8 cellular contexts compared by ENCODE assay signal in the genomic region with DNA sequence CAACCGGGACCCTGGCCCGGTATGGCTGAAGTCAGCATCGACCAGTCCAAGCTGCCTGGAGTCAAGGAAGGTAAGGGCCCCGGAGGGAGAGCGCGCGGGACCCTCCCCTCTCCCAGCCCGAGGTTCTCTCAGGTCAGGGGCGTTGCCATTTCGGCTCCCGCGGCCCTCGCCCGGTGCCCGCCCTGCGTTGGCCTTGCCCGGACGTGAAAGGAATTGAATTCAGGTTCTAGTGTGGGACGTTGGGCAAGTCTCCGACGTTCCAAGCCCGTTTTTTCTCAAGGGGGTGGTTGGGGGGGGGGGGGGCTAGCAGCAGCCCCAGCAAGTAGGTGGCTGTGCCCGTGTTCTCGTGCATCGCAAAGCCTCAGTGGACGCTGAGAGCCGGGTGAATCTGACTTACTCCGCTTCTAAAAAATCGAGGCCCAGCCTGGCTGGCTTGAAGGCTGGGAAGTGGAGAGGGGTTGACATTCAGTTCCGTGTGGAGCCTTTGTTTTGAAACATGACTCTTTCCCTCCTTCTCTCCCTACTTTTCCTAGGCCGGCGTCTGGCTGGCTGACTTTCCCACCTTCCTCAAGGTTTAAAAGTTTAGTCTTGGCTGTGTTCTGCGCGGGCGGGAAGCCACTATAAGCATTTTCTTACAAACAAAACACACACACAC. TPM values are rescaled to one million over a fixed set of nuclear protein-coding genes. Genes with fewer than 3 reads are reported as not detected.
A peak's percentile ranks its signal among the peaks of the same experiment; 100 is the strongest.
DNase-seq lines count a peak whose midpoint lies in the region; ATAC-seq, FAIRE-seq and TF ChIP-seq lines count a peak whose summit lies in the region.

No MANE protein-coding gene starts in this region.

- peak overlapping the region; percentile 86 for H3K4me2 ChIP-seq in OCI-LY7 (ENCODE audit: low read length)

- intact Hi-C loops in OCI-LY7 (cut with micrococcal nuclease; ENCODE audit: unreplicated experiment) (loop anchor here (1.0 to 2.0 kb wide), 2 partner anchors 33 to 85 kb away; no protein-coding TSS in a partner anchor), body of pancreas (cut with DNase I) (no loop called here), gastrocnemius medialis (cut with DNase I; ENCODE audit: low total_unique reads) (loop anchor here (5.0 kb wide), 1 partner anchor 48 kb away; no protein-coding TSS in a partner anchor)

- TF ChIP-seq POLR2A in body of pancreas (IDR thresholded peaks at IDR 0.05) = no peak
- TF ChIP-seq POLR2A in gastrocnemius medialis (IDR thresholded peaks at IDR 0.05) = no peak

- in situ Hi-C loops in gastrocnemius medialis (cut with MboI; ENCODE audit: low sequenced_read_pairs in 4 of 4) = no loop called here

- FAIRE-seq in GM19239 (lab: Jason Lieb, UNC) = peak; percentile 44

- H3K4me3 ChIP-seq in OCI-LY7 (ENCODE audit: low read depth, low read length, poor library complexity, severe bottlenecking) = peak overlapping the region; percentile 95
- H3K4me3 ChIP-seq in body of pancreas = peak overlapping the region; percentile 59 to 90
- H3K4me3 ChIP-seq in iPS-18a (ENCODE audit: low read length) = peak overlapping the region; percentile 82
- H3K4me3 ChIP-seq in gastrocnemius medialis = peak overlapping the region; percentile 79 to 97 (median 89)

- H3K79me2 ChIP-seq in OCI-LY7 (ENCODE audit: insufficient read depth, low read depth, low read length) = peaks cover 53% of the 10 kb centered on the region

- POLR2A ChIA-PET in OCI-LY7 (lab: Charles Lee) = interaction anchor here (0.6 to 1.9 kb wide), 8 partner anchors 8 to 62 kb away, joined by 3 to 7 read pairs (median 3); no protein-coding TSS in a partner anchor

- no peaks in the 10 kb centered on the region for H4K20me1 ChIP-seq in OCI-LY7 (ENCODE audit: insufficient read depth, low read length)

- peaks cover 63% of the 10 kb centered on the region for H3K4me1 ChIP-seq in OCI-LY7 (ENCODE audit: insufficient read depth, low read length, poor library complexity, severe bottlenecking)
- H3K4me1 ChIP-seq in body of pancreas = peaks cover 33% of the 10 kb centered on the region
- H3K4me1 ChIP-seq in iPS-18a (ENCODE audit: control insufficient read depth, low read depth, low read length) = peaks cover 18% of the 10 kb centered on the region
- peaks cover 44 to 50% of the 10 kb centered on the region in 2 donors for H3K4me1 ChIP-seq in gastrocnemius medialis

- no TSS peak for BruUV-seq in OCI-LY7 (replicated peaks; lab: Mats Ljungman, UMichigan)

- H3K9me3 ChIP-seq in OCI-LY7 (ENCODE audit: low read length) (no peaks in the 10 kb centered on the region), body of pancreas (no peaks in the 10 kb centered on the region), iPS-18a (ENCODE audit: control insufficient read depth, low read depth, low read length) (no peaks in the 10 kb centered on the region), gastrocnemius medialis (no peaks in the 10 kb centered on the region)

- ATAC-seq in HG03175 (IDR thresholded peaks at IDR 0.05; ENCODE audit: unreplicated experiment) (peak; percentile 21), body of pancreas (peak; percentile 70), gastrocnemius medialis (peak; percentile 61 to 71)

- H3K36me3 ChIP-seq in OCI-LY7 (ENCODE audit: insufficient read depth, low read length) (no peaks in the 10 kb centered on the region), body of pancreas (replicated peaks in 1 of 2; ENCODE audit: insufficient read depth in 1 of 2, low read depth in 2 of 2) (no peaks in the 10 kb centered on the region), iPS-18a (ENCODE audit: control insufficient read depth, low read depth, low read length) (no peaks in the 10 kb centered on the region), gastrocnemius medialis (no peaks in the 10 kb centered on the region)

- H2AFZ ChIP-seq in OCI-LY7 (ENCODE audit: low read length) = peak overlapping the region; percentile 88

- H3K9ac ChIP-seq in iPS-18a (ENCODE audit: low read length) = peak overlapping the region; percentile 68

- DNase-seq in COR-L47 (lab: John Stamatoyannopoulos, UW) (peak; percentile 53), GM19239 (ENCODE audit: insufficient read length, low spot score) (no peak), OCI-LY7 (ENCODE audit: low spot score) (peak; percentile 55), body of pancreas (peak; percentile 40 to 67 (median 51)), gastrocnemius medialis (peak; percentile 3 to 33), amniotic stem cell (lab: John Stamatoyannopoulos, UW) (no peak)

- CTCF ChIA-PET in OCI-LY7 (lab: Charles Lee; ENCODE audit: unreplicated experiment) = no interaction called here

- H3K27ac ChIP-seq in OCI-LY7 (ENCODE audit: low read depth, low read length, poor library complexity, severe bottlenecking) (peak overlapping the region; percentile 62), body of pancreas (peak overlapping the region; percentile 93 to 96 (median 96)), iPS-18a (ENCODE audit: low read length) (no peak overlapping the region), gastrocnemius medialis (peak overlapping the region; percentile 89 to 97 (median 94))

- no peaks in the 10 kb centered on the region for H3K9me2 ChIP-seq in OCI-LY7 (ENCODE audit: insufficient read depth, low read length)

- 1% methylated on average over 7 to 34 of the region's 35 CpGs for whole genome bisulfite sequencing in body of pancreas, 2 donors

- TF ChIP-seq CTCF in OCI-LY7 (conservative IDR thresholded peaks at IDR 0.05; ENCODE audit: low read length) (no peak), body of pancreas (IDR thresholded peaks at IDR 0.05) (no peak), gastrocnemius medialis (IDR thresholded peaks at IDR 0.05 in 4 of 5, conservative IDR thresholded peaks at IDR 0.05 in 1 of 5) (no peak)

- no peaks in the 10 kb centered on the region for H3K27me3 ChIP-seq in body of pancreas
- H3K27me3 ChIP-seq in iPS-18a (ENCODE audit: control insufficient read depth, insufficient read depth, low read length) = peaks cover 32% of the 10 kb centered on the region
- H3K27me3 ChIP-seq in gastrocnemius medialis = no peaks in the 10 kb centered on the region

RNA-seq across cellular contexts. Expression of a gene that starts 0.5 kb away (rescaled TPM):
- 0.44 and 0.92 TPM in 2 replicates for total RNA-seq in OCI-LY7 (2014; rRNA removed; shearing (Covaris generic))
- total RNA-seq in OCI-LY7 (2022) (0.65 and 1.1 TPM in 2 replicates), body of pancreas (not detected), gastrocnemius medialis (not detected)

RNA-seq across cellular contexts. Expression of a gene that starts 0.6 kb away (rescaled TPM):
- total RNA-seq in OCI-LY7 (2014; rRNA removed; shearing (Covaris generic)) = 31.4 and 32.2 TPM in 2 replicates
- total RNA-seq in OCI-LY7 (2022) (43.9 and 54.3 TPM in 2 replicates), body of pancreas (10 to 100 TPM; 51.1 to 89.3 TPM), gastrocnemius medialis (10 to 100 TPM; 45.0 to 69.9 (median 64.2) TPM)

Comparison
In these comparisons a context has a peak if more than half of its experiments do, and no peak if none do; other contexts are left out.
1. DNase-seq: peak in COR-L47 (single experiment), OCI-LY7 (single experiment), body of pancreas (4 of 4) and gastrocnemius medialis (2 of 2); none in GM19239 (single experiment) and amniotic stem cell (single experiment).
2. Peak in every context shown above with its lines, with median percentiles within 50 percentile points of each other: ATAC-seq and H3K4me3 ChIP-seq.